ENCODE assay signal across 23 cellular contexts in genomic region chr18:34342960-34343359, GRCh38.
DNase-seq lines count a peak whose midpoint lies in the region; ATAC-seq, FAIRE-seq and TF ChIP-seq lines count a peak whose summit lies in the region.
"Had no signal": no experiment of that assay in that cellular context is flagged by ENCODE, and none has a peak within 500 bp of the region (broad histone marks: within the 10 kb centered on the region; RNA-seq: fewer than 3 reads in every experiment).

No MANE protein-coding gene starts in this region.

- no peak overlapping the region for H3K4me3 ChIP-seq in bronchial epithelial cell (ENCODE audit: low read depth, low read length)
- H3K4me3 ChIP-seq in CD8-positive, alpha-beta T cell (ENCODE audit: low read depth, low read length): no peak overlapping the region
- H3K4me3 ChIP-seq: skin epidermis, vagina had no signal

- TF ChIP-seq CTCF in bronchial epithelial cell (IDR thresholded peaks at IDR 0.05; ENCODE audit: insufficient read depth, low read length, severe bottlenecking): no peak
- TF ChIP-seq CTCF in CD8-positive, alpha-beta T cell (IDR thresholded peaks at IDR 0.05): no peak

- no peak for FAIRE-seq in bronchial epithelial cell (lab: Jason Lieb, UNC)
- FAIRE-seq: A204.1, colon, GM19239 had no signal

- no peak overlapping the region for H3K4me3 Mint-ChIP-seq in CD8-positive, alpha-beta T cell
- H3K4me3 Mint-ChIP-seq: activated naive CD8-positive, alpha-beta T cell treated with anti-CD3 and anti-CD28 coated beads for 36 hours; mesothelial cell of epicardium; T-helper 1 cell treated with Interleukin-12 subunit alpha and Interleukin-12 subunit beta and Interleukin-4 antibody, amounts not matched to agents 30 μg/mL and 1 μg/mL, for 36 hours had no signal

- H3K27me3 ChIP-seq in bronchial epithelial cell (ENCODE audit: control insufficient read depth, insufficient read depth, low read length): no peaks in the 10 kb centered on the region
- H3K27me3 ChIP-seq in CD8-positive, alpha-beta T cell (ENCODE audit: insufficient read depth, low read length): no peaks in the 10 kb centered on the region
- H3K27me3 ChIP-seq: vagina had no signal

- POLR2A ChIA-PET in CD8-positive, alpha-beta T cell (lab: Charles Lee): no interaction called here

- H3K27ac ChIP-seq in CD8-positive, alpha-beta T cell (ENCODE audit: low read depth, low read length): no peak overlapping the region
- H3K27ac ChIP-seq: skin epidermis, vagina had no signal

- ATAC-seq in GM21528 (IDR thresholded peaks at IDR 0.05; ENCODE audit: low FRiP score, unreplicated experiment) (no peak), HG03097 (IDR thresholded peaks at IDR 0.05; ENCODE audit: low FRiP score, unreplicated experiment) (no peak)
- no peak for ATAC-seq in CD8-positive, alpha-beta T cell
- ATAC-seq: Panc1; stimulated activated naive CD8-positive, alpha-beta T cell treated with anti-CD3 and anti-CD28 coated beads, Interleukin-15, Interleukin-2, amounts not matched to agents 100 U/mL and 50 U/mL, for 24 hours had no signal

- DNase-seq in ACHN (peak; percentile 13), NCI-H226 (peak; percentile 80), bronchial epithelial cell (ENCODE audit: low read depth) (peak; percentile 67), iPS-NIHi11 (ENCODE audit: low spot score) (peak; percentile 7), activated gamma-delta T cell (lab: John Stamatoyannopoulos, UW) (no peak)
- DNase-seq in CD8-positive, alpha-beta T cell: no peak
- DNase-seq: activated CD4-positive, CD25-positive, alpha-beta regulatory T cell treated with anti-CD3 and anti-CD28 coated beads, Interleukin-2, amount 50 U/mL, for 72 hours; activated naive CD8-positive, alpha-beta T cell treated with anti-CD3 and anti-CD28 coated beads for 36 hours; activated T-cell treated with anti-CD3 and anti-CD28 coated beads for 4 hours; GF-D8; NCI-H1105 treated with DMSO at 0.1 percent for 48 hours; NCI-H524 treated with DMSO at 0.1 percent for 48 hours; stimulated activated naive CD8-positive, alpha-beta T cell treated with anti-CD3 and anti-CD28 coated beads, Interleukin-15, Interleukin-2, amounts not matched to agents 100 U/mL and 50 U/mL, for 24 hours had no signal

- CTCF ChIA-PET in CD8-positive, alpha-beta T cell (lab: Charles Lee): no interaction called here

- H3K36me3 ChIP-seq in bronchial epithelial cell (ENCODE audit: control insufficient read depth, insufficient read depth, low read length): no peaks in the 10 kb centered on the region
- no peaks in the 10 kb centered on the region for H3K36me3 ChIP-seq in CD8-positive, alpha-beta T cell (ENCODE audit: insufficient read depth, low read length)
- H3K36me3 ChIP-seq: vagina had no signal

- intact Hi-C loops in CD8-positive, alpha-beta T cell (cut with DNase I, micrococcal nuclease): no loop called here

- in situ Hi-C loops in ACHN (cut with HindIII; ENCODE audit: low pct_ligation_motif_present, low pct_unique_long_range_greater_than_20kb, low sequenced_read_pairs): no loop called here

- H3K27ac Mint-ChIP-seq in CD8-positive, alpha-beta T cell: no peak overlapping the region
- H3K27ac Mint-ChIP-seq: activated naive CD8-positive, alpha-beta T cell treated with anti-CD3 and anti-CD28 coated beads for 36 hours; mesothelial cell of epicardium; T-helper 1 cell treated with Interleukin-12 subunit alpha and Interleukin-12 subunit beta and Interleukin-4 antibody, amounts not matched to agents 30 μg/mL and 1 μg/mL, for 36 hours had no signal

- H3K9me3 ChIP-seq in CD8-positive, alpha-beta T cell (ENCODE audit: low read length): no peaks in the 10 kb centered on the region
- H3K9me3 ChIP-seq: vagina had no signal

- H3K9me3 Mint-ChIP-seq in CD8-positive, alpha-beta T cell: peaks cover 12% of the 10 kb centered on the region
- H3K9me3 Mint-ChIP-seq: mesothelial cell of epicardium; T-helper 1 cell treated with Interleukin-12 subunit alpha and Interleukin-12 subunit beta and Interleukin-4 antibody, amounts not matched to agents 30 μg/mL and 1 μg/mL, for 36 hours had no signal

- H3K36me3 Mint-ChIP-seq in CD8-positive, alpha-beta T cell: no peaks in the 10 kb centered on the region
- H3K36me3 Mint-ChIP-seq: activated naive CD8-positive, alpha-beta T cell treated with anti-CD3 and anti-CD28 coated beads for 36 hours; mesothelial cell of epicardium had no signal

- H3K4me1 Mint-ChIP-seq in CD8-positive, alpha-beta T cell (ENCODE audit: low read depth): no peaks in the 10 kb centered on the region
- H3K4me1 Mint-ChIP-seq: activated naive CD8-positive, alpha-beta T cell treated with anti-CD3 and anti-CD28 coated beads for 36 hours; mesothelial cell of epicardium had no signal

- H3K27me3 Mint-ChIP-seq in CD8-positive, alpha-beta T cell (ENCODE audit: low read depth): no peaks in the 10 kb centered on the region
- H3K27me3 Mint-ChIP-seq: activated naive CD8-positive, alpha-beta T cell treated with anti-CD3 and anti-CD28 coated beads for 36 hours had no signal

- H3K4me1 ChIP-seq in CD8-positive, alpha-beta T cell (ENCODE audit: insufficient read depth, low read length): no peaks in the 10 kb centered on the region
- H3K4me1 ChIP-seq: vagina had no signal

Comparison
In these comparisons a context has a peak if more than half of its experiments do, and no peak if none do; other contexts are left out.
1. DNase-seq: peak in ACHN (single experiment), NCI-H226 (single experiment), bronchial epithelial cell (single experiment) and iPS-NIHi11 (single experiment); none in activated gamma-delta T cell (single experiment) and CD8-positive, alpha-beta T cell (0 of 7).